In the genomic region with DNA sequence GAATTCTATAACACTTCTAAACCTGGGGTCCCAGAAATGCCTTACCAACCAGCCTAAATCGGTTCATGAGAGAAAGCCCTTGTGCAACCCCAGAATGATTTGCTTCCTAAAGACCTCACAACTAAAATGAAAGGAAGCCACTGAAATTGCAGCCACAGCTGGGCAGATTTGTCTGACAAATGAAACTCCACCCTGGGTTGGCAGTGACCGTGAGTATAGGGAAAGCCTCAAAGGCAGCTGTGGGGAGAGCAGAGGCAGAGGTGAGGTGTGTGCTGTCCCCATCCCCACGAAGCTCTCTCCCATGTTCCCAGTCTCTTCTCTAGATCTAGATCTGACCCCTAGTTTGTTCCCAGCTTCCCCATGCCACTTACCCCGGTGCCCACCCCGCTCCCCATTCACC, we compare ENCODE assay signal across 22 cellular contexts. TPM values are rescaled to one million over a fixed set of nuclear protein-coding genes. Genes with fewer than 3 reads are reported as not detected.
"Had no signal": no experiment of that assay in that cellular context is flagged by ENCODE, and none has a peak within 500 bp of the region (broad histone marks: within the 10 kb centered on the region; RNA-seq: fewer than 3 reads in every experiment).

No MANE protein-coding gene starts in this region.

- H3K27me3 ChIP-seq: body of pancreas, heart left ventricle, right lobe of liver, upper lobe of right lung had no signal

- H3K4me3 Mint-ChIP-seq: activated CD8-positive, alpha-beta memory T cell treated with anti-CD3 and anti-CD28 coated beads, Interleukin-2, amount 10 ng/mL, durations not matched to agents 7 days and 5 days; activated naive CD4-positive, alpha-beta T cell treated with anti-CD3 and anti-CD28 coated beads, Interleukin-2, amount 50 U/mL, for 24 hours; dendritic cell treated with granulocyte-macrophage colony-stimulating factor and Interleukin-4, amounts not matched to agents 40 ng/mL and 50 ng/mL, for 4 days; effector memory CD8-positive, alpha-beta T cell; nephron progenitor cell; stimulated activated naive CD8-positive, alpha-beta T cell treated with anti-CD3 and anti-CD28 coated beads, Interleukin-15, amount 100 ng/mL, for 72 hours had no signal

- H3K4me3 ChIP-seq: body of pancreas, heart left ventricle, lower lobe of right lung, right lobe of liver, thoracic aorta, upper lobe of right lung had no signal

- H3K4me1 Mint-ChIP-seq: activated naive CD4-positive, alpha-beta T cell treated with anti-CD3 and anti-CD28 coated beads, Interleukin-2, amount 50 U/mL, for 24 hours; nephron progenitor cell had no signal

- H3K27ac Mint-ChIP-seq: activated CD8-positive, alpha-beta memory T cell treated with anti-CD3 and anti-CD28 coated beads, Interleukin-2, amount 10 ng/mL, durations not matched to agents 7 days and 5 days; activated naive CD4-positive, alpha-beta T cell treated with anti-CD3 and anti-CD28 coated beads, Interleukin-2, amount 50 U/mL, for 24 hours; dendritic cell treated with granulocyte-macrophage colony-stimulating factor and Interleukin-4, amounts not matched to agents 40 ng/mL and 50 ng/mL, for 4 days; nephron progenitor cell had no signal

- ATAC-seq: activated CD8-positive, alpha-beta memory T cell treated with anti-CD3 and anti-CD28 coated beads, Interleukin-2, amount 10 ng/mL, durations not matched to agents 7 days and 5 days; body of pancreas; effector memory CD8-positive, alpha-beta T cell; left colon; lower lobe of right lung; stimulated activated naive CD8-positive, alpha-beta T cell treated with anti-CD3 and anti-CD28 coated beads, Interleukin-15, amount 100 ng/mL, for 72 hours had no signal

- H3K36me3 ChIP-seq: lower lobe of right lung, right lobe of liver, thoracic aorta, upper lobe of right lung had no signal

- H3K9me3 ChIP-seq: body of pancreas, heart left ventricle, lower lobe of right lung, right lobe of liver, thoracic aorta, upper lobe of right lung had no signal

- DNase-seq: activated CD4-positive, alpha-beta T cell treated with anti-CD3 and anti-CD28 coated beads for 1 hour; activated CD4-positive, alpha-beta T cell treated with anti-CD3 and anti-CD28 coated beads, Interleukin-2, amount 50 U/mL, for 4 hours; activated CD8-positive, alpha-beta memory T cell treated with anti-CD3 and anti-CD28 coated beads, Interleukin-2, amount 10 ng/mL, durations not matched to agents 7 days and 5 days; activated effector memory CD4-positive, alpha-beta T cell treated with Interleukin-2 at 50 U/mL for 16 hours; activated T-cell treated with anti-CD3 and anti-CD28 coated beads, Interleukin-2, amount 50 U/mL, for 1 hour; effector memory CD8-positive, alpha-beta T cell; left colon; lower lobe of right lung; nephron progenitor cell; stimulated activated naive CD8-positive, alpha-beta T cell treated with anti-CD3 and anti-CD28 coated beads, Interleukin-15, amount 100 ng/mL, for 72 hours; upper lobe of right lung had no signal

- H3K4me1 ChIP-seq: body of pancreas, heart left ventricle, lower lobe of right lung, right lobe of liver, upper lobe of right lung had no signal

- H3K27ac ChIP-seq: body of pancreas, heart left ventricle, lower lobe of right lung, right lobe of liver, thoracic aorta, upper lobe of right lung, VCaP had no signal

- H3K36me3 Mint-ChIP-seq: activated CD8-positive, alpha-beta memory T cell treated with anti-CD3 and anti-CD28 coated beads, Interleukin-2, amount 10 ng/mL, durations not matched to agents 7 days and 5 days; activated naive CD4-positive, alpha-beta T cell treated with anti-CD3 and anti-CD28 coated beads, Interleukin-2, amount 50 U/mL, for 24 hours had no signal

- H3K9me3 Mint-ChIP-seq: activated naive CD4-positive, alpha-beta T cell treated with anti-CD3 and anti-CD28 coated beads, Interleukin-2, amount 50 U/mL, for 24 hours; dendritic cell treated with granulocyte-macrophage colony-stimulating factor and Interleukin-4, amounts not matched to agents 40 ng/mL and 50 ng/mL, for 4 days; effector memory CD8-positive, alpha-beta T cell; nephron progenitor cell; stimulated activated naive CD8-positive, alpha-beta T cell treated with anti-CD3 and anti-CD28 coated beads, Interleukin-15, amount 100 ng/mL, for 72 hours had no signal

RNA-seq across cellular contexts. Expression of a gene that starts 23.1 kb away (rescaled TPM):
- total RNA-seq: activated CD8-positive, alpha-beta memory T cell treated with anti-CD3 and anti-CD28 coated beads, Interleukin-2, amount 10 ng/mL, durations not matched to agents 7 days and 5 days had no signal

RNA-seq across cellular contexts. Expression of a gene that starts 37.2 kb away (rescaled TPM):
- total RNA-seq: activated CD8-positive, alpha-beta memory T cell treated with anti-CD3 and anti-CD28 coated beads, Interleukin-2, amount 10 ng/mL, durations not matched to agents 7 days and 5 days; body of pancreas; frontal cortex; heart left ventricle; lower lobe of right lung; omental fat pad; pulmonary artery endothelial cell; right lobe of liver; thoracic aorta; upper lobe of right lung had no signal
- polyA plus RNA-seq: fibroblast of lung had no signal
